Comparison of ENCODE assay signal across 1 cellular context in genomic region chr20:53594068-53595017, GRCh38.
A peak's percentile ranks its signal among the peaks of the same experiment; 100 is the strongest.
TF ChIP-seq lines count a peak whose summit lies in the region.

No MANE protein-coding gene starts in this region.

TF ChIP-seq in HepG2, 621 proteins besides CTCF, POLR2A, EP300 and RAD21 (continued from another document and continues in another):
- TF ChIP-seq ZBTB2 (CRISPR knock-in tag; IDR thresholded peaks at IDR 0.05; ENCODE audit: low read depth) (peak; percentile 86; the same call in 1 of the 2 replicates), PREB (CRISPR knock-in tag; IDR thresholded peaks at IDR 0.05) (no peak), NONO (IDR thresholded peaks at IDR 0.05) (no peak), NONO (CRISPR knock-in tag; conservative IDR thresholded peaks at IDR 0.05) (peak; percentile 59), ZSCAN31 (CRISPR knock-in tag; IDR thresholded peaks at IDR 0.05; ENCODE audit: low read depth) (no peak), THAP7 (CRISPR knock-in tag; IDR thresholded peaks at IDR 0.05) (no peak), FOSL2 (CRISPR knock-in tag; IDR thresholded peaks at IDR 0.05) (peak; percentile 47), ZFP36L1 (CRISPR knock-in tag; IDR thresholded peaks at IDR 0.05) (no peak; the same call in 1 of the 2 replicates), ZNF577 (CRISPR knock-in tag; IDR thresholded peaks at IDR 0.05; ENCODE audit: borderline replicate concordance, low read depth) (no peak), HMGXB3 (CRISPR knock-in tag; IDR thresholded peaks at IDR 0.05; ENCODE audit: borderline replicate concordance) (no peak), MIER3 (CRISPR knock-in tag; IDR thresholded peaks at IDR 0.05; ENCODE audit: borderline replicate concordance) (0 out of 2 replicates have a peak, but pooled peaks have one; percentile 24), PPARG (CRISPR knock-in tag; conservative IDR thresholded peaks at IDR 0.05) (no peak; the same call in 1 of the 2 replicates), ZNF761 (CRISPR knock-in tag; conservative IDR thresholded peaks at IDR 0.05) (no peak), SALL1 (CRISPR knock-in tag; IDR thresholded peaks at IDR 0.05) (peak; percentile 78), ZNF263 (CRISPR knock-in tag; IDR thresholded peaks at IDR 0.05) (peak; percentile 41), FOSL1 (CRISPR knock-in tag; IDR thresholded peaks at IDR 0.05; ENCODE audit: borderline replicate concordance) (no peak), ATF2 (CRISPR knock-in tag; IDR thresholded peaks at IDR 0.05) (peak; percentile 38; the same call in 1 of the 2 replicates), ZNF569 (CRISPR knock-in tag; IDR thresholded peaks at IDR 0.05; ENCODE audit: borderline replicate concordance) (no peak), KAT8 (CRISPR knock-in tag; IDR thresholded peaks at IDR 0.05) (peak; percentile 25), ZNF512 (CRISPR knock-in tag; IDR thresholded peaks at IDR 0.05) (no peak), BATF2 (CRISPR knock-in tag; IDR thresholded peaks at IDR 0.05) (no peak), NR3C1 (CRISPR knock-in tag; IDR thresholded peaks at IDR 0.05) (no peak), ARNTL (CRISPR knock-in tag; IDR thresholded peaks at IDR 0.05) (no peak), FOXC1 (CRISPR knock-in tag; IDR thresholded peaks at IDR 0.05; ENCODE audit: borderline replicate concordance) (peak; percentile 26; the same call in 1 of the 2 replicates), YY1 (IDR thresholded peaks at IDR 0.05; ENCODE audit: insufficient read depth, insufficient replicate concordance, low read depth, low read length) (peak; percentile 69), MTA1 (CRISPR knock-in tag; IDR thresholded peaks at IDR 0.05; ENCODE audit: borderline replicate concordance) (0 out of 2 replicates have a peak, but pooled peaks have one; percentile 30), ZBTB3 (CRISPR knock-in tag; IDR thresholded peaks at IDR 0.05; ENCODE audit: borderline replicate concordance, low read depth) (no peak), SATB2 (CRISPR knock-in tag; IDR thresholded peaks at IDR 0.05) (no peak), GFI1 (CRISPR knock-in tag; IDR thresholded peaks at IDR 0.05; ENCODE audit: borderline replicate concordance) (peak; percentile 36; the same call in 1 of the 2 replicates), ARNT2 (CRISPR knock-in tag; IDR thresholded peaks at IDR 0.05; ENCODE audit: low read depth) (peak; percentile 84), GTF2F1 (IDR thresholded peaks at IDR 0.05; ENCODE audit: low read length) (peak; percentile 14; the same call in 1 of the 2 replicates), ZNF891 (CRISPR knock-in tag; IDR thresholded peaks at IDR 0.05) (peak; percentile 20; the same call in 1 of the 2 replicates)
- TF ChIP-seq, protein P1, sequence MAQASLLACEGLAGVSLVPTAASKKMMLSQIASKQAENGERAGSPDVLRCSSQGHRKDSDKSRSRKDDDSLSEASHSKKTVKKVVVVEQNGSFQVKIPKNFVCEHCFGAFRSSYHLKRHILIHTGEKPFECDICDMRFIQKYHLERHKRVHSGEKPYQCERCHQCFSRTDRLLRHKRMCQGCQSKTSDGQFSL (CRISPR knock-in tag; IDR thresholded peaks at IDR 0.05): peak; percentile 84; the same call in 1 of the 2 replicates
- TF ChIP-seq, protein P2, sequence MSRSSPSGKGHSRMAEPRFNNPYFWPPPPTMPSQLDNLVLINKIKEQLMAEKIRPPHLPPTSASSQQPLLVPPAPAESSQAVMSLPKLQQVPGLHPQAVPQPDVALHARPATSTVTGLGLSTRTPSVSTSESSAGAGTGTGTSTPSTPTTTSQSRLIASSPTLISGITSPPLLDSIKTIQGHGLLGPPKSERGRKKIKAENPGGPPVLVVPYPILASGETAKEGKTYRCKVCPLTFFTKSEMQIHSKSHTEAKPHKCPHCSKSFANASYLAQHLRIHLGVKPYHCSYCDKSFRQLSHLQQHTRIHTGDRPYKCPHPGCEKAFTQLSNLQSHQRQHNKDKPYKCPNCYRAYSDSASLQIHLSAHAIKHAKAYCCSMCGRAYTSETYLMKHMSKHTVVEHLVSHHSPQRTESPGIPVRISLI (CRISPR knock-in tag; IDR thresholded peaks at IDR 0.05; ENCODE audit: borderline replicate concordance): peak; percentile 73; the same call in 1 of the 2 replicates
- TF ChIP-seq, protein P3, sequence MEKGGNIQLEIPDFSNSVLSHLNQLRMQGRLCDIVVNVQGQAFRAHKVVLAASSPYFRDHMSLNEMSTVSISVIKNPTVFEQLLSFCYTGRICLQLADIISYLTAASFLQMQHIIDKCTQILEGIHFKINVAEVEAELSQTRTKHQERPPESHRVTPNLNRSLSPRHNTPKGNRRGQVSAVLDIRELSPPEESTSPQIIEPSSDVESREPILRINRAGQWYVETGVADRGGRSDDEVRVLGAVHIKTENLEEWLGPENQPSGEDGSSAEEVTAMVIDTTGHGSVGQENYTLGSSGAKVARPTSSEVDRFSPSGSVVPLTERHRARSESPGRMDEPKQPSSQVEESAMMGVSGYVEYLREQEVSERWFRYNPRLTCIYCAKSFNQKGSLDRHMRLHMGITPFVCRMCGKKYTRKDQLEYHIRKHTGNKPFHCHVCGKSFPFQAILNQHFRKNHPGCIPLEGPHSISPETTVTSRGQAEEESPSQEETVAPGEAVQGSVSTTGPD (CRISPR knock-in tag; IDR thresholded peaks at IDR 0.05): no peak
- TF ChIP-seq, protein P4, sequence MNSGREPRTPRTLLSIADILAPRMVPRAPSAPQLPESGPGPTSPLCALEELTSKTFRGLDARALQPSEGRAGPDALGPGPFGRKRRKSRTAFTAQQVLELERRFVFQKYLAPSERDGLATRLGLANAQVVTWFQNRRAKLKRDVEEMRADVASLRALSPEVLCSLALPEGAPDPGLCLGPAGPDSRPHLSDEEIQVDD (CRISPR knock-in tag; IDR thresholded peaks at IDR 0.05; ENCODE audit: borderline replicate concordance): no peak
- TF ChIP-seq, protein P5, sequence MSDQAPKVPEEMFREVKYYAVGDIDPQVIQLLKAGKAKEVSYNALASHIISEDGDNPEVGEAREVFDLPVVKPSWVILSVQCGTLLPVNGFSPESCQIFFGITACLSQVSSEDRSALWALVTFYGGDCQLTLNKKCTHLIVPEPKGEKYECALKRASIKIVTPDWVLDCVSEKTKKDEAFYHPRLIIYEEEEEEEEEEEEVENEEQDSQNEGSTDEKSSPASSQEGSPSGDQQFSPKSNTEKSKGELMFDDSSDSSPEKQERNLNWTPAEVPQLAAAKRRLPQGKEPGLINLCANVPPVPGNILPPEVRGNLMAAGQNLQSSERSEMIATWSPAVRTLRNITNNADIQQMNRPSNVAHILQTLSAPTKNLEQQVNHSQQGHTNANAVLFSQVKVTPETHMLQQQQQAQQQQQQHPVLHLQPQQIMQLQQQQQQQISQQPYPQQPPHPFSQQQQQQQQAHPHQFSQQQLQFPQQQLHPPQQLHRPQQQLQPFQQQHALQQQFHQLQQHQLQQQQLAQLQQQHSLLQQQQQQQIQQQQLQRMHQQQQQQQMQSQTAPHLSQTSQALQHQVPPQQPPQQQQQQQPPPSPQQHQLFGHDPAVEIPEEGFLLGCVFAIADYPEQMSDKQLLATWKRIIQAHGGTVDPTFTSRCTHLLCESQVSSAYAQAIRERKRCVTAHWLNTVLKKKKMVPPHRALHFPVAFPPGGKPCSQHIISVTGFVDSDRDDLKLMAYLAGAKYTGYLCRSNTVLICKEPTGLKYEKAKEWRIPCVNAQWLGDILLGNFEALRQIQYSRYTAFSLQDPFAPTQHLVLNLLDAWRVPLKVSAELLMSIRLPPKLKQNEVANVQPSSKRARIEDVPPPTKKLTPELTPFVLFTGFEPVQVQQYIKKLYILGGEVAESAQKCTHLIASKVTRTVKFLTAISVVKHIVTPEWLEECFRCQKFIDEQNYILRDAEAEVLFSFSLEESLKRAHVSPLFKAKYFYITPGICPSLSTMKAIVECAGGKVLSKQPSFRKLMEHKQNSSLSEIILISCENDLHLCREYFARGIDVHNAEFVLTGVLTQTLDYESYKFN (CRISPR knock-in tag; conservative IDR thresholded peaks at IDR 0.05): peak; percentile 49
- TF ChIP-seq, protein P6, sequence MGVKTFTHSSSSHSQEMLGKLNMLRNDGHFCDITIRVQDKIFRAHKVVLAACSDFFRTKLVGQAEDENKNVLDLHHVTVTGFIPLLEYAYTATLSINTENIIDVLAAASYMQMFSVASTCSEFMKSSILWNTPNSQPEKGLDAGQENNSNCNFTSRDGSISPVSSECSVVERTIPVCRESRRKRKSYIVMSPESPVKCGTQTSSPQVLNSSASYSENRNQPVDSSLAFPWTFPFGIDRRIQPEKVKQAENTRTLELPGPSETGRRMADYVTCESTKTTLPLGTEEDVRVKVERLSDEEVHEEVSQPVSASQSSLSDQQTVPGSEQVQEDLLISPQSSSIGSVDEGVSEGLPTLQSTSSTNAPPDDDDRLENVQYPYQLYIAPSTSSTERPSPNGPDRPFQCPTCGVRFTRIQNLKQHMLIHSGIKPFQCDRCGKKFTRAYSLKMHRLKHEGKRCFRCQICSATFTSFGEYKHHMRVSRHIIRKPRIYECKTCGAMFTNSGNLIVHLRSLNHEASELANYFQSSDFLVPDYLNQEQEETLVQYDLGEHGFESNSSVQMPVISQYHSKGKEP (CRISPR knock-in tag; IDR thresholded peaks at IDR 0.05): no peak
